1 cellular context compared by ENCODE assay signal in the genomic region with DNA sequence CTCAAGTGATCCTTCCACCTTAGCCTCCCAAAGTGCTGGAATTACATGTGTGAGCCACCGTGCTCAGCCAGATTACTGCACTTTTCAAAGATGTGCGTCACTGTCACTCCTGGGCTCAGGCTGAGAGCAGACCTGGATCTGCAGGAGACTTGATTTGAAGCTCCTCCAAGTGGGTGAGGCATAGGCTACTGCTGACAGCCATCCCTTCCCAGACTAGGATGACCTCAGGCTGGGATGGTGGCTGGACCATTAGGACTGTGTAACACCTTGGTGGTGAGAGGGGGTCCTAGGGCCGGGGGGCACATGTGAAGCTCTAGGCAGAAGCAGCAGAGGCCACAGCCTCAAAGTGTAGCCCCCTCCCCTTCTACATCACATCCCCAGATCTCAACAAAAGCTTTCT.
TF ChIP-seq lines count a peak whose summit lies in the region.

No MANE protein-coding gene starts in this region.

TF ChIP-seq in GM23338, 12 proteins besides CTCF, POLR2A, EP300 and RAD21:
- TF ChIP-seq, protein P1, sequence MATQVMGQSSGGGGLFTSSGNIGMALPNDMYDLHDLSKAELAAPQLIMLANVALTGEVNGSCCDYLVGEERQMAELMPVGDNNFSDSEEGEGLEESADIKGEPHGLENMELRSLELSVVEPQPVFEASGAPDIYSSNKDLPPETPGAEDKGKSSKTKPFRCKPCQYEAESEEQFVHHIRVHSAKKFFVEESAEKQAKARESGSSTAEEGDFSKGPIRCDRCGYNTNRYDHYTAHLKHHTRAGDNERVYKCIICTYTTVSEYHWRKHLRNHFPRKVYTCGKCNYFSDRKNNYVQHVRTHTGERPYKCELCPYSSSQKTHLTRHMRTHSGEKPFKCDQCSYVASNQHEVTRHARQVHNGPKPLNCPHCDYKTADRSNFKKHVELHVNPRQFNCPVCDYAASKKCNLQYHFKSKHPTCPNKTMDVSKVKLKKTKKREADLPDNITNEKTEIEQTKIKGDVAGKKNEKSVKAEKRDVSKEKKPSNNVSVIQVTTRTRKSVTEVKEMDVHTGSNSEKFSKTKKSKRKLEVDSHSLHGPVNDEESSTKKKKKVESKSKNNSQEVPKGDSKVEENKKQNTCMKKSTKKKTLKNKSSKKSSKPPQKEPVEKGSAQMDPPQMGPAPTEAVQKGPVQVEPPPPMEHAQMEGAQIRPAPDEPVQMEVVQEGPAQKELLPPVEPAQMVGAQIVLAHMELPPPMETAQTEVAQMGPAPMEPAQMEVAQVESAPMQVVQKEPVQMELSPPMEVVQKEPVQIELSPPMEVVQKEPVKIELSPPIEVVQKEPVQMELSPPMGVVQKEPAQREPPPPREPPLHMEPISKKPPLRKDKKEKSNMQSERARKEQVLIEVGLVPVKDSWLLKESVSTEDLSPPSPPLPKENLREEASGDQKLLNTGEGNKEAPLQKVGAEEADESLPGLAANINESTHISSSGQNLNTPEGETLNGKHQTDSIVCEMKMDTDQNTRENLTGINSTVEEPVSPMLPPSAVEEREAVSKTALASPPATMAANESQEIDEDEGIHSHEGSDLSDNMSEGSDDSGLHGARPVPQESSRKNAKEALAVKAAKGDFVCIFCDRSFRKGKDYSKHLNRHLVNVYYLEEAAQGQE (IDR thresholded peaks at IDR 0.05; ENCODE audit: unreplicated experiment), result no peak
TF ChIP-seq in GM23338: peak in this region for 0.
